In the genomic region with DNA sequence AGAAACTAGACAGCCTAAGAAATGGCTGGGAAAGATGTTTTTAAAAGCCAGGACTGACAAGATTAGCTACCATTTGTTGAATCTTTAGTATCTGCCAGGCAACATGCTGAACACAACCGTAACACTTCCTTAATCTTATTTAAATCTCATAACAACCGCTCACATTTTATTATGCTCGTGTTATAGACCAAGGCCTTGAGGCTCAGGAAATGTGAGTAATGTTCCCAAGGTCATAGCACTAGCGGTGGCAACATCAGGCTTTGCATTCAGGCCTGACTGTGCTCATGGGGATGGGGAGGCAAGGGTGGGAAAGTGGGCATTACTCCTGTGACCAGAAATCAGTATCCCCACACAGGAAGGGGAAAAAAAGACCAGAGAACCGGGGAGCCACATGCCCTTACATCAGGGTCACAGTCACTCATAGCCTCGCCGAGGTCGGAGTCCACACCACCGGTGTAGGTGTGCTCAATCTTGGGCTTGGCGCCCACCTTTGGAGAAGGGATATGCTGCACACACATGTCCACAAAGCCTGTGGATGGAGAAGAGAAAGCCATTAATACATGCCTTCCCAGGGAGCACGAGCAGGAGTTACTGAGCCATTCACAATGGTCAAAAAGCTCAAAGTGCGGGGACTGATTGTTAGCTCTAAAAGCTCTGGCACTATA, we compare ENCODE assay signal across 27 cellular contexts. TPM values are rescaled to one million over a fixed set of nuclear protein-coding genes. Genes with fewer than 3 reads are reported as not detected.
"Had no signal": no experiment of that assay in that cellular context is flagged by ENCODE, and none has a peak within 500 bp of the region (broad histone marks: within the 10 kb centered on the region; RNA-seq: fewer than 3 reads in every experiment).

No MANE protein-coding gene starts in this region.

- H3K4me3 ChIP-seq: SK-N-MC had no signal

- H3K27me3 ChIP-seq: brain microvascular endothelial cell had no signal

- DNase-seq: activated CD4-positive, alpha-beta T cell treated with anti-CD3 and anti-CD28 coated beads for 4 hours; activated CD8-positive, alpha-beta memory T cell treated with anti-CD3 and anti-CD28 coated beads, Interleukin-2, amount 50 U/mL, for 4 hours; activated CD8-positive, alpha-beta T cell treated with anti-CD3 and anti-CD28 coated beads for 36 hours; activated naive CD4-positive, alpha-beta T cell; amniotic stem cell; brain microvascular endothelial cell; KG1; NCI-H1092; NCI-H1417 treated with DMSO at 0.1 percent for 48 hours; NCI-H1694; NCI-H2029; NCI-H2107; NCI-H2171 treated with DMSO at 0.1 percent for 48 hours; NCI-H345; NCI-H510A; NCI-H526 treated with DMSO at 0.1 percent for 48 hours; NCI-H82; T-cell; T-helper 2 cell; T1000 had no signal

- H3K27me3 Mint-ChIP-seq: activated CD8-positive, alpha-beta T cell treated with anti-CD3 and anti-CD28 coated beads for 36 hours; activated naive CD4-positive, alpha-beta T cell treated with anti-CD3 and anti-CD28 coated beads, Interleukin-2, amount 50 U/mL, for 24 hours; IgD-negative memory B cell; T-cell had no signal

- H3K27ac ChIP-seq: brain microvascular endothelial cell, SK-N-MC had no signal

- H3K4me1 Mint-ChIP-seq: activated naive CD4-positive, alpha-beta T cell treated with anti-CD3 and anti-CD28 coated beads, Interleukin-2, amount 50 U/mL, for 24 hours; IgD-negative memory B cell; T-cell had no signal

- H3K27ac Mint-ChIP-seq: activated CD8-positive, alpha-beta T cell treated with anti-CD3 and anti-CD28 coated beads for 36 hours; activated naive CD4-positive, alpha-beta T cell treated with anti-CD3 and anti-CD28 coated beads, Interleukin-2, amount 50 U/mL, for 24 hours; IgD-negative memory B cell; T-cell had no signal

- H3K4me3 Mint-ChIP-seq: activated CD8-positive, alpha-beta T cell treated with anti-CD3 and anti-CD28 coated beads for 36 hours; activated naive CD4-positive, alpha-beta T cell treated with anti-CD3 and anti-CD28 coated beads, Interleukin-2, amount 50 U/mL, for 24 hours; T-cell had no signal

- ATAC-seq: activated CD4-positive, CD25-positive, alpha-beta regulatory T cell treated with anti-CD3 and anti-CD28 coated beads, Interleukin-2, amount 50 U/mL, for 24 hours; activated CD8-positive, alpha-beta T cell treated with anti-CD3 and anti-CD28 coated beads for 36 hours; T-cell had no signal

- H3K9me3 Mint-ChIP-seq: activated CD8-positive, alpha-beta T cell treated with anti-CD3 and anti-CD28 coated beads for 36 hours; activated naive CD4-positive, alpha-beta T cell treated with anti-CD3 and anti-CD28 coated beads, Interleukin-2, amount 50 U/mL, for 24 hours; IgD-negative memory B cell; T-cell had no signal

RNA-seq across cellular contexts. Expression of gene HIGD1B, which starts 15.7 kb away (rescaled TPM):
- total RNA-seq: activated CD8-positive, alpha-beta T cell treated with anti-CD3 and anti-CD28 coated beads for 36 hours; MCF 10A; OCI-LY7; RPMI7951; T-cell had no signal

RNA-seq across cellular contexts. Expression of gene GFAP, which starts 51.9 kb away (rescaled TPM):
- total RNA-seq: activated CD8-positive, alpha-beta T cell treated with anti-CD3 and anti-CD28 coated beads for 36 hours; MCF 10A; OCI-LY7; RPMI7951; T-cell had no signal
